Comparison of ENCODE assay signal across 8 cellular contexts in the genomic region with DNA sequence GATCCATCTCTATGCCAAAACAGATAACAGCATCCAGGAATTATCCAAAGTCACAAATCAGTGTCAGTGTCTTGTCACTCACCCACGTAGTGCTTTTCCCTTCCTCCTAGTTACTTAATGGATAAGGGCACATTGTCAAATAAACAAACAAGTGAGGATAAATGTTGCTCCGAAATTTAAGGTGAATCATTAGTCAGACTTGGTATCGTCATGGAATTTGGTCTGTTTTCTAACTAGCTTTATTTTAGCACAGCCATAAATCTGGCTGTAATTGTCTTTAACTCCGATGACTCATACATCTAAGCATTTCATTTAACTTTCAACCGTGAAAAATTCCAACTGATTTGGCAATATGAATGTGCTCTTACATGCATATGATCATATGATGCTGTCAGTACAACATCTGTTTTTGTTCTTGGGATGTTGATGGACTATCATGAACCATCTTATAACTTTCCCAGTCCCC.
DNase-seq lines count a peak whose midpoint lies in the region; ATAC-seq, FAIRE-seq and TF ChIP-seq lines count a peak whose summit lies in the region.

No MANE protein-coding gene starts in this region.

- H3K4me3 ChIP-seq in BJ (ENCODE audit: low read depth, low read length) = no peak overlapping the region
- no peak overlapping the region for H3K4me3 ChIP-seq in CD4-positive, alpha-beta memory T cell (ENCODE audit: low read length in 2 of 2)

- no peak overlapping the region for H3K27ac ChIP-seq in CD4-positive, alpha-beta memory T cell (ENCODE audit: low read depth, low read length)

- no peak overlapping the region for H3K27ac Mint-ChIP-seq in CD4-positive, alpha-beta memory T cell

- ATAC-seq in omental fat pad (ENCODE audit: low FRiP score) = peak; percentile 95
- ATAC-seq in GM21723 (IDR thresholded peaks at IDR 0.05; ENCODE audit: unreplicated experiment) = no peak

- H3K4me3 Mint-ChIP-seq in CD4-positive, alpha-beta memory T cell = no peak overlapping the region

- H3K27me3 Mint-ChIP-seq in CD4-positive, alpha-beta memory T cell = peaks cover 2 to 4% of the 10 kb centered on the region in 2 donors

- intact Hi-C loops in CD4-positive, alpha-beta memory T cell (cut with micrococcal nuclease) = no loop called here

- H3K4me1 ChIP-seq in CD4-positive, alpha-beta memory T cell (ENCODE audit: insufficient read depth, low read length) = no peaks in the 10 kb centered on the region

- FAIRE-seq in endometrium (lab: Jason Lieb, UNC) = peak; percentile 78

- TF ChIP-seq CTCF in BJ (IDR thresholded peaks at IDR 0.05; ENCODE audit: insufficient read depth, low read depth, low read length) (no peak), omental fat pad (IDR thresholded peaks at IDR 0.05) (no peak)

- H3K4me1 Mint-ChIP-seq in CD4-positive, alpha-beta memory T cell = no peaks in the 10 kb centered on the region

- POLR2A ChIA-PET in BJ (lab: Charles Lee) = interaction anchor here (0.6 kb wide), 2 partner anchors 72 to 84 kb away, joined by 3 to 5 read pairs; no protein-coding TSS in a partner anchor
- POLR2A ChIA-PET in CD4-positive, alpha-beta memory T cell (lab: Charles Lee; ENCODE audit: partially characterized antibody) = no interaction called here

- H3K36me3 ChIP-seq in BJ (ENCODE audit: control insufficient read depth, insufficient read depth, low read length) = no peaks in the 10 kb centered on the region
- H3K36me3 ChIP-seq in CD4-positive, alpha-beta memory T cell (ENCODE audit: insufficient read depth, low read length) = no peaks in the 10 kb centered on the region

- no peaks in the 10 kb centered on the region for H3K27me3 ChIP-seq in BJ (ENCODE audit: control insufficient read depth, insufficient read depth, low read length)
- H3K27me3 ChIP-seq in CD4-positive, alpha-beta memory T cell (ENCODE audit: insufficient read depth, low read length) = no peaks in the 10 kb centered on the region

- H3K9me3 Mint-ChIP-seq in CD4-positive, alpha-beta memory T cell = no peaks in the 10 kb centered on the region

- DNase-seq in BJ (ENCODE audit: low read depth) (peak; percentile 98), NCI-H446 (lab: John Stamatoyannopoulos, UW) (peak; percentile 79 to 91), omental fat pad (ENCODE audit: low spot score) (no peak), activated gamma-delta T cell (lab: John Stamatoyannopoulos, UW) (no peak), germinal center (ENCODE audit: low spot score) (no peak)
- DNase-seq in CD4-positive, alpha-beta memory T cell = no peak

- CTCF ChIA-PET in BJ (lab: Yijun Ruan, JAX) = interaction anchor here (0.6 kb wide), 1 partner anchor 744 kb away, joined by 3 read pairs; no protein-coding TSS in a partner anchor
- CTCF ChIA-PET in CD4-positive, alpha-beta memory T cell (lab: Charles Lee; ENCODE audit: partially characterized antibody) = no interaction called here

- H3K36me3 Mint-ChIP-seq in CD4-positive, alpha-beta memory T cell = no peaks in the 10 kb centered on the region

- no peaks in the 10 kb centered on the region for H3K9me3 ChIP-seq in CD4-positive, alpha-beta memory T cell (ENCODE audit: control insufficient read depth in 1 of 2, low read length in 2 of 2)

Comparison
In these comparisons a context has a peak if more than half of its experiments do, and no peak if none do; other contexts are left out.
1. DNase-seq: peak in BJ (single experiment) and NCI-H446 (2 of 2); none in omental fat pad (single experiment), CD4-positive, alpha-beta memory T cell (0 of 5), activated gamma-delta T cell (single experiment) and germinal center (single experiment).